Comparison of ENCODE assay signal across 21 cellular contexts in the genomic region with DNA sequence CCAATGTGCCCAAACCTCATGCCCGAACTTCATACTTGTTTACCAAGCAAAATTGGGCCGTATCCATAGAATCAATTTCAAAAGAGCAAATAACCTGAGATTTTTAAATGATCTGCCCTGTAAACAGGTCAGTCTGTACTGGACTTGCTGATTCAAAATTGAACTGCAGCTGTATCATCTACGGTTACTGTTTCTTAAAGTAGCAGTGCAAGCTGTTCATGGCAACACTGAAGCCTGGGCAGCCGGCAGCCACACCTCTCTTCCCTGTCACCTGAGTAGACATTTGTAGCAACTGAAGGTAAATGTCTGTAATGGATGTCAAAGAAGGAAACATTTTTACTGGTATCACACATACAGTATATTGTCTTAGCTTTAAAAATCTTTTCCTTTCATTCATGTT. TPM values are rescaled to one million over a fixed set of nuclear protein-coding genes. Genes with fewer than 3 reads are reported as not detected.
"Had no signal": no experiment of that assay in that cellular context is flagged by ENCODE, and none has a peak within 500 bp of the region (broad histone marks: within the 10 kb centered on the region; RNA-seq: fewer than 3 reads in every experiment).

No MANE protein-coding gene starts in this region.

- H3K27ac Mint-ChIP-seq: activated naive CD4-positive, alpha-beta T cell treated with anti-CD3 and anti-CD28 coated beads, Interleukin-2, amount 50 U/mL, for 72 hours; stimulated activated naive B cell treated with anti-CD40 and anti-IgM and Interleukin-4, amounts not matched to agents 10 μg/mL and 1 μg/mL and 100 μg/mL, for 72 hours had no signal

- ATAC-seq: activated naive CD4-positive, alpha-beta T cell treated with anti-CD3 and anti-CD28 coated beads, Interleukin-2, amount 50 U/mL, for 72 hours; activated T-cell treated with anti-CD3 and anti-CD28 coated beads, Interleukin-2, amount 50 U/mL, for 4 hours; stimulated activated naive B cell treated with anti-CD40 and anti-IgM and Interleukin-4, amounts not matched to agents 10 μg/mL and 1 μg/mL and 100 μg/mL, for 72 hours had no signal

- H3K27me3 ChIP-seq: esophagus muscularis mucosa, sigmoid colon, transverse colon had no signal

- H3K4me3 ChIP-seq: esophagus muscularis mucosa, sigmoid colon, smooth muscle cell, transverse colon had no signal

- H3K9me3 ChIP-seq: esophagus muscularis mucosa, sigmoid colon, transverse colon had no signal

- H3K4me3 Mint-ChIP-seq: activated T-cell treated with anti-CD3 and anti-CD28 coated beads, Interleukin-2, amount 50 U/mL, for 4 hours; stimulated activated naive B cell treated with anti-CD40 and anti-IgM and Interleukin-4, amounts not matched to agents 10 μg/mL and 1 μg/mL and 100 μg/mL, for 72 hours had no signal

- H3K9me3 Mint-ChIP-seq: activated naive CD4-positive, alpha-beta T cell treated with anti-CD3 and anti-CD28 coated beads, Interleukin-2, amount 50 U/mL, for 72 hours; activated T-cell treated with anti-CD3 and anti-CD28 coated beads, Interleukin-2, amount 50 U/mL, for 4 hours; stimulated activated naive B cell treated with anti-CD40 and anti-IgM and Interleukin-4, amounts not matched to agents 10 μg/mL and 1 μg/mL and 100 μg/mL, for 72 hours had no signal

- H3K36me3 Mint-ChIP-seq: stimulated activated naive B cell treated with anti-CD40 and anti-IgM and Interleukin-4, amounts not matched to agents 10 μg/mL and 1 μg/mL and 100 μg/mL, for 72 hours had no signal

- H3K27me3 Mint-ChIP-seq: stimulated activated naive B cell treated with anti-CD40 and anti-IgM and Interleukin-4, amounts not matched to agents 10 μg/mL and 1 μg/mL and 100 μg/mL, for 72 hours had no signal

- DNase-seq: activated CD4-positive, alpha-beta T cell treated with anti-CD3 and anti-CD28 coated beads for 1 hour; activated CD4-positive, alpha-beta T cell treated with anti-CD3 and anti-CD28 coated beads, Interleukin-2, amount 50 U/mL, for 4 hours; activated CD8-positive, alpha-beta memory T cell treated with anti-CD3 and anti-CD28 coated beads for 24 hours; activated CD8-positive, alpha-beta memory T cell treated with anti-CD3 and anti-CD28 coated beads, Interleukin-2, amount 50 U/mL, for 4 hours; activated effector memory CD4-positive, alpha-beta T cell treated with Interleukin-2 at 50 U/mL for 16 hours; activated T-cell treated with anti-CD3 and anti-CD28 coated beads, Interleukin-2, amount 50 U/mL, for 4 hours; central memory CD4-positive, alpha-beta T cell; effector memory CD4-positive, alpha-beta T cell; hypothalamus; midbrain; retina; sigmoid colon; stimulated activated CD4-positive, alpha-beta T cell treated with anti-CD3 and anti-CD28 coated beads, Interleukin-15, amount 100 ng/mL, for 24 hours; stimulated activated naive B cell treated with anti-CD40 and anti-IgM and Interleukin-4, amounts not matched to agents 10 μg/mL and 1 μg/mL and 100 μg/mL, for 72 hours; T-helper 1 cell; T-helper 9 cell; transverse colon had no signal

RNA-seq across cellular contexts. Expression of a gene that starts 39.1 kb away (rescaled TPM):
- total RNA-seq: dermis microvascular lymphatic vessel endothelial cell had no signal
